Comparison of ENCODE assay signal across 34 cellular contexts in genomic region chr12:20576528-20576927, GRCh38.
"Had no signal": no experiment of that assay in that cellular context is flagged by ENCODE, and none has a peak within 500 bp of the region (broad histone marks: within the 10 kb centered on the region; RNA-seq: fewer than 3 reads in every experiment).

No MANE protein-coding gene starts in this region.

- H3K9me3 ChIP-seq: adrenal gland, ascending aorta, body of pancreas, breast epithelium had no signal

- H3K36me3 ChIP-seq: adrenal gland, ascending aorta, brain microvascular endothelial cell, breast epithelium, cardiac muscle cell had no signal

- DNase-seq: activated effector memory CD4-positive, alpha-beta T cell treated with anti-CD3 and anti-CD28 coated beads, Interleukin-2, amount 50 U/mL, for 16 hours; activated effector memory CD4-positive, alpha-beta T cell treated with Interleukin-2 at 50 U/mL for 16 hours; activated gamma-delta T cell; activated gamma-delta T cell treated with Interleukin-2 at 50 U/mL for 16 hours; activated naive CD4-positive, alpha-beta T cell; activated naive CD4-positive, alpha-beta T cell treated with anti-CD3 and anti-CD28 coated beads for 36 hours; activated naive CD4-positive, alpha-beta T cell treated with anti-CD3 and anti-CD28 coated beads, Interleukin-2, amount 10 ng/mL, durations not matched to agents 7 days and 5 days; activated naive CD4-positive, alpha-beta T cell treated with anti-CD3 and anti-CD28 coated beads, Interleukin-2, amount 50 U/mL, for 16 hours; activated naive CD4-positive, alpha-beta T cell treated with Interleukin-2 at 50 U/mL for 16 hours; activated naive CD8-positive, alpha-beta T cell treated with anti-CD3 and anti-CD28 coated beads for 36 hours; activated naive CD8-positive, alpha-beta T cell treated with anti-CD3 and anti-CD28 coated beads, Interleukin-2, amount 10 ng/mL, durations not matched to agents 7 days and 5 days; activated naive CD8-positive, alpha-beta T cell treated with anti-CD3 and anti-CD28 coated beads, Interleukin-2, amount 50 U/mL, for 24 hours; activated T-cell treated with anti-CD3 and anti-CD28 coated beads, Interleukin-2, amount 50 U/mL, for 1 hour; activated T-cell treated with anti-CD3 and anti-CD28 coated beads, Interleukin-2, amount 50 U/mL, for 24 hours; activated T-cell treated with anti-CD3 and anti-CD28 coated beads, Interleukin-2, amount 50 U/mL, for 4 hours; activated T-cell treated with anti-CD3 and anti-CD28 coated beads, Interleukin-2, amount 50 U/mL, for 48 hours; activated T-cell treated with anti-CD3 and anti-CD28 coated beads, Interleukin-2, amount 50 U/mL, for 72 hours; adrenal gland; amniotic stem cell; amygdala; anterior cingulate cortex; aorta; body of pancreas; brain microvascular endothelial cell; caudate nucleus; central memory CD4-positive, alpha-beta T cell; cerebellar nuclear complex had no signal

- H3K4me1 ChIP-seq: adrenal gland, body of pancreas, breast epithelium had no signal

- H3K27me3 ChIP-seq: adrenal gland, ascending aorta, body of pancreas, brain microvascular endothelial cell, breast epithelium, cardiac muscle cell had no signal

- H3K27ac ChIP-seq: adrenal gland, ascending aorta, body of pancreas, brain microvascular endothelial cell, breast epithelium, cardiac muscle cell had no signal

- ATAC-seq: activated naive CD4-positive, alpha-beta T cell treated with anti-CD3 and anti-CD28 coated beads, Interleukin-2, amount 50 U/mL, for 72 hours; activated naive CD8-positive, alpha-beta T cell treated with anti-CD3 and anti-CD28 coated beads, Interleukin-2, amount 50 U/mL, for 24 hours; activated T-cell treated with anti-CD3 and anti-CD28 coated beads, Interleukin-2, amount 50 U/mL, for 4 hours; activated T-cell treated with anti-CD3 and anti-CD28 coated beads, Interleukin-2, amount 50 U/mL, for 72 hours; activated T-helper 17 cell treated with anti-CD3 and anti-CD28 coated beads, Interleukin-2, amount 50 U/mL, for 72 hours; body of pancreas had no signal

- H3K4me3 ChIP-seq: adrenal gland, ascending aorta, body of pancreas, breast epithelium, cardiac muscle cell had no signal

- FAIRE-seq: astrocyte, bronchial epithelial cell had no signal
